In the genomic region with DNA sequence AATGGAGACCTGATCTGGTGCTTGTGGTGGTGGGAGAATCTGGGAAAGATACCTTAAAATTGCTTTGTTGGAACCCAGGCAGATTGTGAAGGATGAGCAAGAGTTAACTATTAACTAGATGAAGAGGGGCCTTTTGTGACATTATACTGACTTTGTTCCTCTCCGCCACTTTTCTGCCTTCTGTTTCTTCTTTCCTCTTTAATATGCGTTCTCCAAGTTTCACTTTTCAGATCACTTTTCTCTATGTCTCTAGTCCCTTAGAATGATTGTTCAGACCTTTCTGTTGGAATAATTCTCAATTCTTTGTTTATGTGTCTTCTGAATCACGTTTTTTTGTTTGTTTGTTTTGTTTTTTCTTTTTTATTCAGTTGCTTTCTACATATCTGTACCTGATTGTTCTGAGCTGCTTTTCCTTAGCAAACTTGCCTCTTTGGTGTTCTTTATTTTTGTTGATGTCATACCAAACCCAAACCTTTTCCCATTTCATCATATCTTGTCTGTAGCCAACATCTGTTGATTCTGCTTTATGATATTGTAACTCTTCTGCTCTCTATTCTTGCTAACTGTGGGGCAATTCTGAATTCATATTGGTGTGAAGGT, we compare ENCODE assay signal across 8 cellular contexts. TPM values are rescaled to one million over a fixed set of nuclear protein-coding genes. Genes with fewer than 3 reads are reported as not detected.
A peak's percentile ranks its signal among the peaks of the same experiment; 100 is the strongest.
DNase-seq lines count a peak whose midpoint lies in the region; ATAC-seq and TF ChIP-seq lines count a peak whose summit lies in the region.

No MANE protein-coding gene starts in this region.

- peaks cover 25 to 31% (median 28%) of the 10 kb centered on the region in 4 donors for H3K4me1 Mint-ChIP-seq in CD4-positive, CD25-positive, alpha-beta regulatory T cell
- H3K4me1 Mint-ChIP-seq in naive thymus-derived CD4-positive, alpha-beta T cell, result peaks cover 13 to 47% (median 36%) of the 10 kb centered on the region in 7 donors

- CTCF ChIA-PET in naive thymus-derived CD4-positive, alpha-beta T cell (lab: Charles Lee), result no interaction called here

- no peak for DNase-seq in CD4-positive, CD25-positive, alpha-beta regulatory T cell
- DNase-seq in colonic mucosa (no peak), DMS 273 treated with DMSO at 0.1 percent for 48 hours (lab: John Stamatoyannopoulos, UW) (no peak), nucleus accumbens (lab: John Stamatoyannopoulos, UW) (no peak), GM03348 (ENCODE audit: low spot score) (no peak)
- DNase-seq in naive thymus-derived CD4-positive, alpha-beta T cell, result no peak
- DNase-seq in stimulated activated naive CD4-positive, alpha-beta T cell treated with Interleukin-2 at 50 U/mL for 16 hours (lab: John Stamatoyannopoulos, UW), result no peak

- TF ChIP-seq CTCF in colonic mucosa (IDR thresholded peaks at IDR 0.05), result no peak

- H3K36me3 ChIP-seq in CD4-positive, CD25-positive, alpha-beta regulatory T cell (ENCODE audit: control insufficient read depth, insufficient read depth, low read length), result no peaks in the 10 kb centered on the region
- H3K36me3 ChIP-seq in HUES64 (ENCODE audit: insufficient read depth, low read length) (no peaks in the 10 kb centered on the region), colonic mucosa (no peaks in the 10 kb centered on the region)
- H3K36me3 ChIP-seq in naive thymus-derived CD4-positive, alpha-beta T cell (ENCODE audit: control insufficient read depth in 2 of 3, insufficient read depth in 3 of 3, low read length in 3 of 3), result no peaks in the 10 kb centered on the region

- peak overlapping the region in 2 of 4 donors; percentile 89 to 98 for H3K4me3 Mint-ChIP-seq in CD4-positive, CD25-positive, alpha-beta regulatory T cell
- peak overlapping the region in 8 of 10 donors; percentile 7 to 90 (median 52) for H3K4me3 Mint-ChIP-seq in naive thymus-derived CD4-positive, alpha-beta T cell

- peaks cover 18% of the 10 kb centered on the region for H3K4me1 ChIP-seq in CD4-positive, CD25-positive, alpha-beta regulatory T cell (ENCODE audit: control insufficient read depth, insufficient read depth, low read length, poor library complexity, severe bottlenecking)
- peaks cover 37% of the 10 kb centered on the region for H3K4me1 ChIP-seq in HUES64 (ENCODE audit: insufficient read depth, low read length)
- H3K4me1 ChIP-seq in colonic mucosa, result peaks cover 4% of the 10 kb centered on the region
- H3K4me1 ChIP-seq in naive thymus-derived CD4-positive, alpha-beta T cell (ENCODE audit: control insufficient read depth in 2 of 2, insufficient read depth in 2 of 2, low read length in 2 of 2), result peaks cover 9 to 11% of the 10 kb centered on the region in 2 donors

- no peak for ATAC-seq in CD4-positive, CD25-positive, alpha-beta regulatory T cell (ENCODE audit: low read depth in 2 of 2)
- ATAC-seq in naive thymus-derived CD4-positive, alpha-beta T cell, result no peak

- H3K27ac Mint-ChIP-seq in CD4-positive, CD25-positive, alpha-beta regulatory T cell, result peak overlapping the region in 1 of 3 donors; percentile 33
- peak overlapping the region in 1 of 9 donors; percentile 2 for H3K27ac Mint-ChIP-seq in naive thymus-derived CD4-positive, alpha-beta T cell

- H3K27me3 Mint-ChIP-seq in CD4-positive, CD25-positive, alpha-beta regulatory T cell, result peaks cover 41% of the 10 kb centered on the region
- H3K27me3 Mint-ChIP-seq in naive thymus-derived CD4-positive, alpha-beta T cell, result peaks cover 30 to 59% (median 41%) of the 10 kb centered on the region in 5 donors

- H3K4me3 ChIP-seq in CD4-positive, CD25-positive, alpha-beta regulatory T cell (ENCODE audit: low read depth, low read length), result peak overlapping the region; percentile 17
- H3K4me3 ChIP-seq in HUES64 (ENCODE audit: low read length) (peak overlapping the region; percentile 98), colonic mucosa (no peak overlapping the region)
- no peak overlapping the region for H3K4me3 ChIP-seq in naive thymus-derived CD4-positive, alpha-beta T cell (ENCODE audit: low read length)

- H3K27me3 ChIP-seq in CD4-positive, CD25-positive, alpha-beta regulatory T cell (ENCODE audit: control insufficient read depth, insufficient read depth, low read length), result peaks cover 13% of the 10 kb centered on the region
- H3K27me3 ChIP-seq in HUES64 (ENCODE audit: insufficient read depth, low read length) (no peaks in the 10 kb centered on the region), colonic mucosa (no peaks in the 10 kb centered on the region)
- H3K27me3 ChIP-seq in naive thymus-derived CD4-positive, alpha-beta T cell (ENCODE audit: control insufficient read depth in 2 of 2, insufficient read depth in 2 of 2, low read length in 2 of 2), result peaks cover 0 to 9% of the 10 kb centered on the region in 2 donors

- H3K9me3 Mint-ChIP-seq in CD4-positive, CD25-positive, alpha-beta regulatory T cell, result no peaks in the 10 kb centered on the region
- peaks cover 0 to 2% (median 0%) of the 10 kb centered on the region in 11 donors for H3K9me3 Mint-ChIP-seq in naive thymus-derived CD4-positive, alpha-beta T cell

- H3K27ac ChIP-seq in CD4-positive, CD25-positive, alpha-beta regulatory T cell (ENCODE audit: insufficient read depth, low read length, poor library complexity, severe bottlenecking), result no peak overlapping the region
- H3K27ac ChIP-seq in HUES64 (ENCODE audit: low read depth, low read length) (no peak overlapping the region), colonic mucosa (peak overlapping the region; percentile 20)
- no peak overlapping the region for H3K27ac ChIP-seq in naive thymus-derived CD4-positive, alpha-beta T cell (ENCODE audit: low read depth, low read length)

- intact Hi-C loops in colonic mucosa (cut with DNase I), result no loop called here
- intact Hi-C loops in naive thymus-derived CD4-positive, alpha-beta T cell (cut with micrococcal nuclease), result loop anchor here (5.0 kb wide), 4 partner anchors 138 to 357 kb away; a partner anchor contains a TSS

- H3K9ac ChIP-seq in HUES64 (ENCODE audit: low read depth, low read length) (peak overlapping the region; percentile 20; the same call in 1 of the 2 replicates), colonic mucosa (ENCODE audit: low read depth in 2 of 2, low read length in 2 of 2) (peak overlapping the region in 1 of 2 donors; percentile 90)

- no peaks in the 10 kb centered on the region for H3K36me3 Mint-ChIP-seq in CD4-positive, CD25-positive, alpha-beta regulatory T cell
- H3K36me3 Mint-ChIP-seq in naive thymus-derived CD4-positive, alpha-beta T cell, result peaks cover 0 to 2% (median 0%) of the 10 kb centered on the region in 5 donors

- no peaks in the 10 kb centered on the region for H3K9me3 ChIP-seq in CD4-positive, CD25-positive, alpha-beta regulatory T cell (ENCODE audit: control insufficient read depth in 2 of 2, low read length in 2 of 2)
- H3K9me3 ChIP-seq in HUES64 (ENCODE audit: insufficient read depth, low read depth, low read length) (no peaks in the 10 kb centered on the region), colonic mucosa (no peaks in the 10 kb centered on the region)
- H3K9me3 ChIP-seq in naive thymus-derived CD4-positive, alpha-beta T cell (ENCODE audit: control insufficient read depth in 2 of 3, low read length in 3 of 3), result no peaks in the 10 kb centered on the region

- POLR2A ChIA-PET in naive thymus-derived CD4-positive, alpha-beta T cell (lab: Charles Lee), result no interaction called here

- WGBS in HUES64, result 5% methylated on average over 2 of the region's 3 CpGs

RNA-seq across cellular contexts. Expression of a gene that starts 2.8 kb away (rescaled TPM):
- 8.8 TPM for total RNA-seq in CD4-positive, CD25-positive, alpha-beta regulatory T cell
- polyA plus RNA-seq in CD4-positive, CD25-positive, alpha-beta regulatory T cell, result 1 to 10 TPM; 2.2 to 5.0 (median 3.8) TPM
- polyA plus RNA-seq in HUES64 (2013, experiment 1 of 2), result 54.8 TPM
- polyA plus RNA-seq in HUES64 (2013, experiment 2 of 2), result 52.4 TPM
- total RNA-seq in colonic mucosa, result 10 to 100 TPM; 37.4 to 50.9 TPM
- 10 to 100 TPM in 2 of 5 experiments, 1 to 10 TPM in 3; 4.3 to 11.3 (median 8.9) TPM for total RNA-seq in naive thymus-derived CD4-positive, alpha-beta T cell
- 1 to 10 TPM; 2.1 to 3.0 TPM for polyA plus RNA-seq in naive thymus-derived CD4-positive, alpha-beta T cell

Comparison
In these comparisons a context has a peak if more than half of its experiments do, and no peak if none do; other contexts are left out.
1. H3K4me3 ChIP-seq: peak in CD4-positive, CD25-positive, alpha-beta regulatory T cell (single experiment) and HUES64 (single experiment); none in colonic mucosa (single experiment) and naive thymus-derived CD4-positive, alpha-beta T cell (single experiment).